ENCODE assay signal across 1 cellular context in genomic region chr10:117375360-117376147, GRCh38.
TF ChIP-seq lines count a peak whose summit lies in the region.

Gene PDZD8 (minus strand): TSS chr10:117375440. CDS start chr10:117375227, 213 bp downstream.

TF ChIP-seq in HepG2, 621 proteins besides CTCF, POLR2A, EP300 and RAD21 (continued from another document and continues in another):
- TF ChIP-seq ZNF646 (CRISPR knock-in tag; IDR thresholded peaks at IDR 0.05) (no peak), FOSL1 (CRISPR knock-in tag; IDR thresholded peaks at IDR 0.05; ENCODE audit: borderline replicate concordance) (no peak), KMT2B (CRISPR knock-in tag; IDR thresholded peaks at IDR 0.05) (peak; percentile 93), ZNF367 (CRISPR knock-in tag; IDR thresholded peaks at IDR 0.05; ENCODE audit: borderline replicate concordance) (no peak), MAZ (IDR thresholded peaks at IDR 0.05; ENCODE audit: borderline replicate concordance, low read depth, low read length) (no peak), MAZ (CRISPR knock-in tag; IDR thresholded peaks at IDR 0.05; ENCODE audit: low read depth) (peak; percentile 77), ZNF12 (CRISPR knock-in tag; IDR thresholded peaks at IDR 0.05) (no peak), NONO (IDR thresholded peaks at IDR 0.05) (no peak), NONO (CRISPR knock-in tag; conservative IDR thresholded peaks at IDR 0.05) (no peak; the same call in 1 of the 2 replicates), NCOR1 (IDR thresholded peaks at IDR 0.05; ENCODE audit: borderline replicate concordance, low read length) (no peak), ZBTB20 (CRISPR knock-in tag; IDR thresholded peaks at IDR 0.05; ENCODE audit: borderline replicate concordance, low read depth) (peak; percentile 55; the same call in 1 of the 2 replicates), ZNF430 (CRISPR knock-in tag; IDR thresholded peaks at IDR 0.05) (peak; percentile 58; the same call in 1 of the 2 replicates), PAXIP1 (CRISPR knock-in tag; conservative IDR thresholded peaks at IDR 0.05) (peak; percentile 30; the same call in 1 of the 2 replicates), BCL3 (CRISPR knock-in tag; IDR thresholded peaks at IDR 0.05) (peak; percentile 85), ETS1 (CRISPR knock-in tag; IDR thresholded peaks at IDR 0.05) (no peak), NAIF1 (CRISPR knock-in tag; IDR thresholded peaks at IDR 0.05; ENCODE audit: borderline replicate concordance) (no peak), SNAPC4 (CRISPR knock-in tag; IDR thresholded peaks at IDR 0.05) (peak; percentile 50; the same call in 1 of the 2 replicates), GTF3A (CRISPR knock-in tag; conservative IDR thresholded peaks at IDR 0.05) (no peak), TRIM22 (IDR thresholded peaks at IDR 0.05) (no peak), CHCHD3 (CRISPR knock-in tag; IDR thresholded peaks at IDR 0.05) (no peak; the same call in 1 of the 2 replicates), ZNF7 (CRISPR knock-in tag; IDR thresholded peaks at IDR 0.05) (no peak), HDAC2 (CRISPR knock-in tag; IDR thresholded peaks at IDR 0.05) (peak; percentile 20; the same call in 1 of the 2 replicates), UBTF (CRISPR knock-in tag; IDR thresholded peaks at IDR 0.05) (peak; percentile 90), ZNF224 (CRISPR knock-in tag; IDR thresholded peaks at IDR 0.05) (0 out of 2 replicates have a peak, but pooled peaks have one; percentile 86), ZNF670 (CRISPR knock-in tag; IDR thresholded peaks at IDR 0.05; ENCODE audit: borderline replicate concordance) (0 out of 2 replicates have a peak, but pooled peaks have one; percentile 38), CERS6 (CRISPR knock-in tag; IDR thresholded peaks at IDR 0.05) (no peak), POGK (CRISPR knock-in tag; conservative IDR thresholded peaks at IDR 0.05) (peak; percentile 90), ZNF570 (CRISPR knock-in tag; IDR thresholded peaks at IDR 0.05; ENCODE audit: borderline replicate concordance) (no peak), RXRB (CRISPR knock-in tag; IDR thresholded peaks at IDR 0.05; ENCODE audit: borderline replicate concordance) (no peak), ZEB1 (IDR thresholded peaks at IDR 0.05; ENCODE audit: insufficient replicate concordance, low read depth) (no peak)
